Comparison of ENCODE assay signal across 8 cellular contexts in the genomic region with DNA sequence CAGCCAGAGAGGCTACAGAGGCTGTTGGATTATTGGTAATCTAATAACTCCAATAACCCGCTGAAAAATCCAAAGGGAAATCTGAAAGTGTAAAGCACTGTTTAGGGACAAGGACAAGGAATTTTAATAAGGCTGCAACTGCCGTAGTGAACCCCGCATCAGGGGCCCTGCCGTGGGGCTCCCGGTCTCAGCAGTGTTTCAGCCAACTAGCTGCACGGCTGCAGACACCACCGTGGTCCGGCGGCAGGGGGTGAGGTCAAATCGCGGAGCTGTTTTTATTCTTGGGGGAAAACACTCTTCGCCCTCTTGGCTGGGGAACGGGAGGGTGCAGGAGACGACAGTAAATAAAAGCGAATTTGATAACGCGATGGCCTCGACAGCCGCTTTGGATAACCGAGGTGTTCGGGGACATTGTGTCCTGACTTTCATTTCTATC. TPM values are rescaled to one million over a fixed set of nuclear protein-coding genes. Genes with fewer than 3 reads are reported as not detected.
DNase-seq lines count a peak whose midpoint lies in the region; ATAC-seq and TF ChIP-seq lines count a peak whose summit lies in the region.

No MANE protein-coding gene starts in this region.

- peak overlapping the region; percentile 98 for H3K27ac Mint-ChIP-seq in activated CD8-positive, alpha-beta T cell treated with anti-CD3 and anti-CD28 coated beads for 36 hours

- H3K27me3 ChIP-seq in neuron (ENCODE audit: insufficient read depth, low read length): no peaks in the 10 kb centered on the region

- no peak for ATAC-seq in activated CD8-positive, alpha-beta T cell treated with anti-CD3 and anti-CD28 coated beads for 36 hours
- ATAC-seq in HG02610 (IDR thresholded peaks at IDR 0.05; ENCODE audit: unreplicated experiment): no peak

- no peaks in the 10 kb centered on the region for H3K27me3 Mint-ChIP-seq in activated CD8-positive, alpha-beta T cell treated with anti-CD3 and anti-CD28 coated beads for 36 hours

- H2AFZ ChIP-seq in neuron (ENCODE audit: low read depth, low read length): no peak overlapping the region

- peak overlapping the region; percentile 51; the same call in 1 of the 2 replicates for H3K27ac ChIP-seq in HEK293 (ENCODE audit: extremely low read depth, low read depth, low read length)

- POLR2A ChIA-PET in HEK293 (lab: Yijun Ruan, JAX): interaction anchor here (1.4 to 1.5 kb wide), 3 partner anchors 11 to 1215 kb away, joined by 3 to 4 read pairs (median 3); no protein-coding TSS in a partner anchor
- POLR2A ChIA-PET in activated CD8-positive, alpha-beta T cell treated with anti-CD3 and anti-CD28 coated beads for 36 hours (lab: Charles Lee): interaction anchor here (0.6 to 2.2 kb wide), 7 partner anchors 415 to 1302 kb away, joined by 3 to 7 read pairs (median 3); partner anchors contain the start of gene LPP

- intact Hi-C loops in activated CD8-positive, alpha-beta T cell treated with anti-CD3 and anti-CD28 coated beads for 36 hours (cut with micrococcal nuclease): loop anchor here (1.0 to 5.0 kb wide), 2 partner anchors 1215 to 1408 kb away; no protein-coding TSS in a partner anchor

- DNase-seq in activated CD8-positive, alpha-beta T cell treated with anti-CD3 and anti-CD28 coated beads for 36 hours: peak; percentile 59
- DNase-seq in erythroblast (lab: John Stamatoyannopoulos, UW) (peak; percentile 47 to 64), inferior parietal cortex (ENCODE audit: extremely low spot score) (no peak), iPS-NIHi7 (ENCODE audit: extremely low spot score) (no peak), NCI-H1694 (lab: John Stamatoyannopoulos, UW) (no peak)

- H3K4me3 ChIP-seq in HEK293 (ENCODE audit: low read depth, low read length) (peak overlapping the region; percentile 31), neuron (ENCODE audit: low read length) (peak overlapping the region; percentile 63)

- H3K4me1 ChIP-seq in HEK293 (ENCODE audit: control insufficient read depth, insufficient read depth, low read length): no peaks in the 10 kb centered on the region
- peaks cover 30% of the 10 kb centered on the region for H3K4me1 ChIP-seq in neuron (ENCODE audit: insufficient read depth, low read length)

- H3K36me3 ChIP-seq in HEK293 (ENCODE audit: control insufficient read depth in 2 of 2, insufficient read depth in 1 of 2, low read length in 2 of 2): no peaks in the 10 kb centered on the region
- no peaks in the 10 kb centered on the region for H3K36me3 ChIP-seq in neuron (ENCODE audit: insufficient read depth, low read length)

- H3K4me1 Mint-ChIP-seq in activated CD8-positive, alpha-beta T cell treated with anti-CD3 and anti-CD28 coated beads for 36 hours (ENCODE audit: low read depth): peaks cover 47% of the 10 kb centered on the region

- H3K4me3 Mint-ChIP-seq in activated CD8-positive, alpha-beta T cell treated with anti-CD3 and anti-CD28 coated beads for 36 hours: peak overlapping the region; percentile 93

- TF ChIP-seq CTCF in HEK293 (tag by site-specific recombination; IDR thresholded peaks at IDR 0.05): no peak
- TF ChIP-seq CTCF in activated CD8-positive, alpha-beta T cell treated with anti-CD3 and anti-CD28 coated beads for 36 hours (IDR thresholded peaks at IDR 0.05): no peak

- no peaks in the 10 kb centered on the region for H3K9me3 Mint-ChIP-seq in activated CD8-positive, alpha-beta T cell treated with anti-CD3 and anti-CD28 coated beads for 36 hours

- TF ChIP-seq POLR2A in erythroblast (IDR thresholded peaks at IDR 0.05; ENCODE audit: low read length): no peak

- CTCF ChIA-PET in HEK293 (lab: Yijun Ruan, JAX): interaction anchor here (0.6 to 5.7 kb wide), 23 partner anchors 8 to 1406 kb away, joined by 3 to 205 read pairs (median 3); no protein-coding TSS in a partner anchor
- CTCF ChIA-PET in activated CD8-positive, alpha-beta T cell treated with anti-CD3 and anti-CD28 coated beads for 36 hours (lab: Charles Lee): interaction anchor here (0.7 to 7.7 kb wide), 75 partner anchors 8 to 1410 kb away, joined by 3 to 346 read pairs (median 5); no protein-coding TSS in a partner anchor

- peaks cover 3% of the 10 kb centered on the region for H3K36me3 Mint-ChIP-seq in activated CD8-positive, alpha-beta T cell treated with anti-CD3 and anti-CD28 coated beads for 36 hours (ENCODE audit: low read depth)

- H3K9me3 ChIP-seq in HEK293 (ENCODE audit: control insufficient read depth, insufficient read depth, low read depth, low read length) (no peaks in the 10 kb centered on the region), neuron (ENCODE audit: low read length) (no peaks in the 10 kb centered on the region)

TF ChIP-seq in HEK293, 187 proteins besides CTCF, POLR2A, EP300 and RAD21:
- TF ChIP-seq ZNF248 (tag by site-specific recombination; IDR thresholded peaks at IDR 0.05) (no peak), BCL11A (tag by site-specific recombination; IDR thresholded peaks at IDR 0.05; ENCODE audit: low read depth) (peak; percentile 5; the same call in 1 of the 2 replicates), ZBTB20 (tag by site-specific recombination; IDR thresholded peaks at IDR 0.05) (peak; percentile 65), GLIS2 (tag by site-specific recombination; IDR thresholded peaks at IDR 0.05) (no peak), ZIC2 (tag by site-specific recombination; IDR thresholded peaks at IDR 0.05) (0 out of 2 replicates have a peak, but pooled peaks have one; percentile 7), ZNF513 (tag by site-specific recombination; IDR thresholded peaks at IDR 0.05) (no peak), ZNF629 (tag by site-specific recombination; IDR thresholded peaks at IDR 0.05) (no peak), ZNF473 (tag by site-specific recombination; IDR thresholded peaks at IDR 0.05) (no peak)
TF ChIP-seq in HEK293: peak in this region for 3.

RNA-seq across cellular contexts. Expression of gene BCL6, which starts 6.1 kb away (rescaled TPM):
- total RNA-seq in activated CD8-positive, alpha-beta T cell treated with anti-CD3 and anti-CD28 coated beads for 36 hours: 10 to 100 TPM; 13.7 to 14.0 TPM

RNA-seq across cellular contexts. Expression of gene RTP2, which starts 36.8 kb away (rescaled TPM):
- not detected for total RNA-seq in activated CD8-positive, alpha-beta T cell treated with anti-CD3 and anti-CD28 coated beads for 36 hours

Comparison
In these comparisons a context has a peak if more than half of its experiments do, and no peak if none do; other contexts are left out.
1. DNase-seq: peak in activated CD8-positive, alpha-beta T cell treated with anti-CD3 and anti-CD28 coated beads for 36 hours (single experiment) and erythroblast (2 of 2); none in inferior parietal cortex (single experiment), iPS-NIHi7 (single experiment) and NCI-H1694 (single experiment).